8 cellular contexts compared by ENCODE assay signal in genomic region chr10:90286406-90286805, GRCh38.
"Had no signal": no experiment of that assay in that cellular context is flagged by ENCODE, and none has a peak within 500 bp of the region (broad histone marks: within the 10 kb centered on the region; RNA-seq: fewer than 3 reads in every experiment).

No MANE protein-coding gene starts in this region.

- H3K4me3 ChIP-seq: GM12878 had no signal

- ATAC-seq: GM12878 had no signal

- DNase-seq: GDM1, GF-D8 had no signal

- FAIRE-seq: G401.6, GM12878, GM12891, GM12892, GM18507, GM19239 had no signal
